In genomic region chr1:202074985-202075773, GRCh38 we compare ENCODE assay signal across 21 cellular contexts. TPM values are rescaled to one million over a fixed set of nuclear protein-coding genes. Genes with fewer than 3 reads are reported as not detected.
A peak's percentile ranks its signal among the peaks of the same experiment; 100 is the strongest.
DNase-seq lines count a peak whose midpoint lies in the region; ATAC-seq and TF ChIP-seq lines count a peak whose summit lies in the region.
"Had no signal": no experiment of that assay in that cellular context is flagged by ENCODE, and none has a peak within 500 bp of the region (broad histone marks: within the 10 kb centered on the region; RNA-seq: fewer than 3 reads in every experiment).

No MANE protein-coding gene starts in this region.

- H3K4me3 Mint-ChIP-seq in stimulated activated effector memory CD8-positive, alpha-beta T cell treated with anti-CD3 and anti-CD28 coated beads, Interleukin-12 subunit alpha, Interleukin-12 subunit beta, amount 100 ng/mL, for 72 hours = no peak overlapping the region
- H3K4me3 Mint-ChIP-seq: activated CD4-positive, alpha-beta memory T cell treated with anti-CD3 and anti-CD28 coated beads, Interleukin-2, amount 10 ng/mL, durations not matched to agents 7 days and 5 days; activated naive CD8-positive, alpha-beta T cell treated with anti-CD3 and anti-CD28 coated beads, Interleukin-2, amount 50 U/mL, for 24 hours; T-cell had no signal

- no peak for TF ChIP-seq CTCF in VCaP (conservative IDR thresholded peaks at IDR 0.05)

- H3K27ac ChIP-seq in VCaP = peak overlapping the region; percentile 71
- H3K27ac ChIP-seq: 22Rv1, skin epidermis had no signal

- ATAC-seq in left lobe of liver = peak; percentile 48
- peak; percentile 22 for ATAC-seq in stimulated activated effector memory CD8-positive, alpha-beta T cell treated with anti-CD3 and anti-CD28 coated beads, Interleukin-12 subunit alpha, Interleukin-12 subunit beta, amount 100 ng/mL, for 72 hours
- ATAC-seq: activated naive CD8-positive, alpha-beta T cell treated with anti-CD3 and anti-CD28 coated beads, Interleukin-2, amount 50 U/mL, for 24 hours; T-cell had no signal

- peaks cover 7% of the 10 kb centered on the region for H3K4me1 Mint-ChIP-seq in stimulated activated effector memory CD8-positive, alpha-beta T cell treated with anti-CD3 and anti-CD28 coated beads, Interleukin-12 subunit alpha, Interleukin-12 subunit beta, amount 100 ng/mL, for 72 hours
- H3K4me1 Mint-ChIP-seq: activated naive CD8-positive, alpha-beta T cell treated with anti-CD3 and anti-CD28 coated beads, Interleukin-2, amount 50 U/mL, for 24 hours; T-cell had no signal

- no peaks in the 10 kb centered on the region for H3K36me3 Mint-ChIP-seq in stimulated activated effector memory CD8-positive, alpha-beta T cell treated with anti-CD3 and anti-CD28 coated beads, Interleukin-12 subunit alpha, Interleukin-12 subunit beta, amount 100 ng/mL, for 72 hours
- H3K36me3 Mint-ChIP-seq: T-cell had no signal

- H3K27ac Mint-ChIP-seq in stimulated activated effector memory CD8-positive, alpha-beta T cell treated with anti-CD3 and anti-CD28 coated beads, Interleukin-12 subunit alpha, Interleukin-12 subunit beta, amount 100 ng/mL, for 72 hours = no peak overlapping the region
- H3K27ac Mint-ChIP-seq: activated CD4-positive, alpha-beta memory T cell treated with anti-CD3 and anti-CD28 coated beads, Interleukin-2, amount 10 ng/mL, durations not matched to agents 7 days and 5 days; activated naive CD8-positive, alpha-beta T cell treated with anti-CD3 and anti-CD28 coated beads, Interleukin-2, amount 50 U/mL, for 24 hours; T-cell had no signal

- DNase-seq in DMS53 (lab: John Stamatoyannopoulos, UW) (peak; percentile 65), DMS53 treated with DMSO at 0.1 percent for 48 hours (lab: John Stamatoyannopoulos, UW; ENCODE audit: unreplicated experiment) (no peak), left lobe of liver (ENCODE audit: low spot score) (no peak), DMS 273 (lab: John Stamatoyannopoulos, UW; ENCODE audit: unreplicated experiment) (no peak), kidney tubule cell (ENCODE audit: low spot score) (no peak), NCI-H1417 treated with DMSO at 0.1 percent for 48 hours (lab: John Stamatoyannopoulos, UW) (no peak)
- DNase-seq in stimulated activated effector memory CD8-positive, alpha-beta T cell treated with anti-CD3 and anti-CD28 coated beads, Interleukin-12 subunit alpha, Interleukin-12 subunit beta, amount 100 ng/mL, for 72 hours (ENCODE audit: low spot score in 2 of 2) = no peak
- DNase-seq: activated CD4-positive, alpha-beta memory T cell treated with anti-CD3 and anti-CD28 coated beads, Interleukin-2, amount 10 ng/mL, durations not matched to agents 7 days and 5 days; activated naive CD8-positive, alpha-beta T cell treated with anti-CD3 and anti-CD28 coated beads, Interleukin-2, amount 50 U/mL, for 24 hours; caudate nucleus; effector memory CD4-positive, alpha-beta T cell; hippocampal formation; NCI-H1105 treated with DMSO at 0.1 percent for 48 hours; NCI-H2171; NCI-H82; stimulated activated CD4-positive, alpha-beta T cell treated with anti-CD3 and anti-CD28 coated beads, Interleukin-4, amount 100 ng/mL, for 4 hours; stimulated activated CD8-positive, alpha-beta memory T cell treated with anti-CD3 and anti-CD28 coated beads, Interleukin-4, amount 100 ng/mL, for 48 hours; T-cell had no signal

- H3K9me3 Mint-ChIP-seq in stimulated activated effector memory CD8-positive, alpha-beta T cell treated with anti-CD3 and anti-CD28 coated beads, Interleukin-12 subunit alpha, Interleukin-12 subunit beta, amount 100 ng/mL, for 72 hours = no peaks in the 10 kb centered on the region
- H3K9me3 Mint-ChIP-seq: activated CD4-positive, alpha-beta memory T cell treated with anti-CD3 and anti-CD28 coated beads, Interleukin-2, amount 10 ng/mL, durations not matched to agents 7 days and 5 days; activated naive CD8-positive, alpha-beta T cell treated with anti-CD3 and anti-CD28 coated beads, Interleukin-2, amount 50 U/mL, for 24 hours; T-cell had no signal

RNA-seq across cellular contexts. Expression of gene GPR37L1, which starts 47.5 kb away (rescaled TPM):
- not detected for total RNA-seq in left lobe of liver
- total RNA-seq: activated CD4-positive, alpha-beta memory T cell treated with anti-CD3 and anti-CD28 coated beads, Interleukin-2, amount 10 ng/mL, durations not matched to agents 7 days and 5 days; T-cell had no signal
